In genomic region chr4:102826105-102826889, GRCh38 we compare ENCODE assay signal across 2 cellular contexts.
TF ChIP-seq lines count a peak whose summit lies in the region.

No MANE protein-coding gene starts in this region.

TF ChIP-seq in HepG2, 621 proteins besides CTCF, POLR2A, EP300 and RAD21:
- TF ChIP-seq GZF1 (CRISPR knock-in tag; IDR thresholded peaks at IDR 0.05) = peak; percentile 25; the same call in 1 of the 2 replicates
- TF ChIP-seq GABPA (IDR thresholded peaks at IDR 0.05; ENCODE audit: low read depth, low read length) = peak; percentile 48
- peak; percentile 76 for TF ChIP-seq GABPA (CRISPR knock-in tag; IDR thresholded peaks at IDR 0.05; ENCODE audit: low read depth)
- TF ChIP-seq ZNF749 (CRISPR knock-in tag; IDR thresholded peaks at IDR 0.05; ENCODE audit: borderline replicate concordance) = no peak
- TF ChIP-seq ZNF841 (CRISPR knock-in tag; IDR thresholded peaks at IDR 0.05; ENCODE audit: borderline replicate concordance) = 0 out of 2 replicates have a peak, but pooled peaks have one; percentile 50
- no peak for TF ChIP-seq TBP (CRISPR knock-in tag; IDR thresholded peaks at IDR 0.05)
- TF ChIP-seq ZNF430 (CRISPR knock-in tag; IDR thresholded peaks at IDR 0.05) = 0 out of 2 replicates have a peak, but pooled peaks have one; percentile 4
- TF ChIP-seq DRAP1 (CRISPR knock-in tag; IDR thresholded peaks at IDR 0.05) = no peak
- 0 out of 2 replicates have a peak, but pooled peaks have one; percentile 25 for TF ChIP-seq MEIS2 (CRISPR knock-in tag; IDR thresholded peaks at IDR 0.05)
- TF ChIP-seq CHD2 (IDR thresholded peaks at IDR 0.05; ENCODE audit: low read depth, low read length) = peak; percentile 7; the same call in 1 of the 2 replicates
- TF ChIP-seq ZNF816 (CRISPR knock-in tag; IDR thresholded peaks at IDR 0.05; ENCODE audit: borderline replicate concordance) = peak; percentile 11; the same call in 1 of the 2 replicates
- no peak for TF ChIP-seq CREBL2 (CRISPR knock-in tag; IDR thresholded peaks at IDR 0.05; ENCODE audit: borderline replicate concordance)
- 0 out of 2 replicates have a peak, but pooled peaks have one; percentile 34 for TF ChIP-seq ZNF326 (CRISPR knock-in tag; IDR thresholded peaks at IDR 0.05; ENCODE audit: borderline replicate concordance)
- TF ChIP-seq ZFP37 (CRISPR knock-in tag; IDR thresholded peaks at IDR 0.05; ENCODE audit: borderline replicate concordance) = 0 out of 2 replicates have a peak, but pooled peaks have one; percentile 28
- TF ChIP-seq ZNF562 (CRISPR knock-in tag; IDR thresholded peaks at IDR 0.05; ENCODE audit: borderline replicate concordance) = 0 out of 2 replicates have a peak, but pooled peaks have one; percentile 23
- no peak for TF ChIP-seq THYN1 (CRISPR knock-in tag; IDR thresholded peaks at IDR 0.05; ENCODE audit: borderline replicate concordance, low read depth)
- no peak for TF ChIP-seq KDM3A (CRISPR knock-in tag; IDR thresholded peaks at IDR 0.05; ENCODE audit: low read depth)
- TF ChIP-seq ZC3H4 (CRISPR knock-in tag; IDR thresholded peaks at IDR 0.05; ENCODE audit: borderline replicate concordance) = peak; percentile 84; the same call in 1 of the 2 replicates
- TF ChIP-seq HDAC1 (CRISPR knock-in tag; IDR thresholded peaks at IDR 0.05) = peak; percentile 39; the same call in 1 of the 2 replicates
- TF ChIP-seq NR2F2 (IDR thresholded peaks at IDR 0.05; ENCODE audit: borderline replicate concordance, low read depth) = 0 out of 2 replicates have a peak, but pooled peaks have one; percentile 8
- TF ChIP-seq ZNF224 (CRISPR knock-in tag; IDR thresholded peaks at IDR 0.05) = peak; percentile 8; the same call in 1 of the 2 replicates
- TF ChIP-seq ARNT2 (CRISPR knock-in tag; IDR thresholded peaks at IDR 0.05; ENCODE audit: low read depth) = 0 out of 2 replicates have a peak, but pooled peaks have one; percentile 6
- 0 out of 2 replicates have a peak, but pooled peaks have one; percentile 2 for TF ChIP-seq POLR2G (IDR thresholded peaks at IDR 0.05; ENCODE audit: low read depth, low read length)
- 0 out of 2 replicates have a peak, but pooled peaks have one; percentile 2 for TF ChIP-seq ZFP90 (CRISPR knock-in tag; IDR thresholded peaks at IDR 0.05; ENCODE audit: borderline replicate concordance)
- 0 out of 2 replicates have a peak, but pooled peaks have one; percentile 24 for TF ChIP-seq E2F1 (CRISPR knock-in tag; IDR thresholded peaks at IDR 0.05)
- TF ChIP-seq SNAI1 (CRISPR knock-in tag; IDR thresholded peaks at IDR 0.05; ENCODE audit: borderline replicate concordance) = 0 out of 2 replicates have a peak, but pooled peaks have one; percentile 1
- TF ChIP-seq KLF12 (CRISPR knock-in tag; IDR thresholded peaks at IDR 0.05; ENCODE audit: borderline replicate concordance) = 0 out of 2 replicates have a peak, but pooled peaks have one; percentile 45
- no peak for TF ChIP-seq NONO (IDR thresholded peaks at IDR 0.05)
- 0 out of 2 replicates have a peak, but pooled peaks have one; percentile 24 for TF ChIP-seq NONO (CRISPR knock-in tag; conservative IDR thresholded peaks at IDR 0.05)
- TF ChIP-seq ZNF558 (CRISPR knock-in tag; IDR thresholded peaks at IDR 0.05; ENCODE audit: borderline replicate concordance) = 0 out of 2 replicates have a peak, but pooled peaks have one; percentile 25
- TF ChIP-seq MEIS1 (CRISPR knock-in tag; IDR thresholded peaks at IDR 0.05; ENCODE audit: borderline replicate concordance) = 0 out of 2 replicates have a peak, but pooled peaks have one; percentile 18

TF ChIP-seq in HEK293T, 16 proteins besides CTCF, POLR2A, EP300 and RAD21:
- TF ChIP-seq NFRKB (IDR thresholded peaks at IDR 0.05) = no peak
- TF ChIP-seq LEF1 (IDR thresholded peaks at IDR 0.05; ENCODE audit: borderline replicate concordance) = no peak
- no peak for TF ChIP-seq CTBP1 (IDR thresholded peaks at IDR 0.05; ENCODE audit: borderline replicate concordance)
- no peak for TF ChIP-seq BHLHE40 (IDR thresholded peaks at IDR 0.05; ENCODE audit: borderline replicate concordance)
- TF ChIP-seq SP1 (IDR thresholded peaks at IDR 0.05) = no peak
- no peak for TF ChIP-seq PKNOX1 (IDR thresholded peaks at IDR 0.05)
- no peak for TF ChIP-seq ZNF384 (IDR thresholded peaks at IDR 0.05)
- no peak for TF ChIP-seq FOXA1 (IDR thresholded peaks at IDR 0.05)
- no peak for TF ChIP-seq SUZ12 (IDR thresholded peaks at IDR 0.05)
- no peak for TF ChIP-seq FOXM1 (IDR thresholded peaks at IDR 0.05; ENCODE audit: borderline replicate concordance)
- TF ChIP-seq TARDBP (IDR thresholded peaks at IDR 0.05) = no peak
